12 cellular contexts compared by ENCODE assay signal in the genomic region with DNA sequence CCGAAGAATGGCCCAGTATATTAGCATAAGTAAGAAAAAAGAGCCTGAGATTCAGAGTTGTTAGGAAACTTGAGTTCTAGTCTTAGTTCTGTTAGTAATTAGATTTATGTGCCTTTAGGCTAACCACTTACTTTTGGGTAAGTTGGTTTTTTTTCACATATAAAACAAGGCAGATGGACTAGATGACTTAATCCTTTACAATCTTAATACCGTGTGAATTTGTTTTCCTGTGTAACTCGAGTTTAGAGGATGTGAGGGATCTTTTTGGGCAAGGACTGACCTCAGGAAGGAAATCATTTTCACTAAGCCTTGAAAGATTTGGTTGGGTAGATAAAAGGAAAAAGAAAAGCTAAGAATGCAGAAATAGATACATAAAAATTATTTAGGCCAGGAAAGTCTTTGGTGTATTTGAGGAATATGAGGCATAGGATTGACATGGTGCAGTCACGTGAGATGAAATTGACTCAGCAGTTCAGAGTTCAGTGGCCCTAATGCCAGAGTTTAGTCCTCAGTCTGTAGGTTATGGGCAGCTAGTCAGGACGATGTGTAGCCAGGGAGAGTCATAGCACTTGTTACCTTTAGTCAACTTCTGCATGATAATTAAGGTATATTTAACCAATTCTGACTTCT. TPM values are rescaled to one million over a fixed set of nuclear protein-coding genes. Genes with fewer than 3 reads are reported as not detected.
A peak's percentile ranks its signal among the peaks of the same experiment; 100 is the strongest.
DNase-seq lines count a peak whose midpoint lies in the region; ATAC-seq and TF ChIP-seq lines count a peak whose summit lies in the region.
"Had no signal": no experiment of that assay in that cellular context is flagged by ENCODE, and none has a peak within 500 bp of the region (broad histone marks: within the 10 kb centered on the region; RNA-seq: fewer than 3 reads in every experiment).

No MANE protein-coding gene starts in this region.

- H3K27me3 ChIP-seq in left ventricle myocardium inferior (ENCODE audit: low read depth) (no peaks in the 10 kb centered on the region), layer of hippocampus (ENCODE audit: control insufficient read depth, insufficient read depth, low read length) (no peaks in the 10 kb centered on the region), tibial nerve (no peaks in the 10 kb centered on the region)
- H3K27me3 ChIP-seq: BE2C had no signal

- TF ChIP-seq CTCF in left ventricle myocardium inferior (IDR thresholded peaks at IDR 0.05; ENCODE audit: borderline replicate concordance): no peak
- no peak for TF ChIP-seq CTCF in tibial nerve (IDR thresholded peaks at IDR 0.05)
- TF ChIP-seq CTCF in GM20000 (IDR thresholded peaks at IDR 0.05; ENCODE audit: extremely low read depth, missing control alignments): no peak
- no peak for TF ChIP-seq CTCF in glutamatergic neuron (IDR thresholded peaks at IDR 0.05; ENCODE audit: partially characterized antibody, unreplicated experiment)

- no peak overlapping the region for H3K4me3 ChIP-seq in left ventricle myocardium inferior
- no peak overlapping the region for H3K4me3 ChIP-seq in tibial nerve

- H3K27ac ChIP-seq in left ventricle myocardium inferior (replicated peaks) (peak overlapping the region; percentile 27), layer of hippocampus (ENCODE audit: low read depth, low read length) (peak overlapping the region; percentile 86), tibial nerve (peak overlapping the region; percentile 74 to 96 (median 83))

- H3K4me1 ChIP-seq in left ventricle myocardium inferior (peaks cover 63% of the 10 kb centered on the region), tibial nerve (peaks cover 0 to 67% (median 29%) of the 10 kb centered on the region in 4 donors)

- H3K36me3 Mint-ChIP-seq in activated naive CD8-positive, alpha-beta T cell treated with anti-CD3 and anti-CD28 coated beads, Interleukin-2, amount 50 U/mL, for 24 hours (ENCODE audit: low read depth): peaks cover 15% of the 10 kb centered on the region
- H3K36me3 Mint-ChIP-seq in glutamatergic neuron (ENCODE audit: unreplicated experiment): no peaks in the 10 kb centered on the region

- ATAC-seq in activated naive CD8-positive, alpha-beta T cell treated with anti-CD3 and anti-CD28 coated beads, Interleukin-2, amount 50 U/mL, for 24 hours: no peak

- no peaks in the 10 kb centered on the region for H3K9me3 Mint-ChIP-seq in activated naive CD8-positive, alpha-beta T cell treated with anti-CD3 and anti-CD28 coated beads, Interleukin-2, amount 50 U/mL, for 24 hours
- H3K9me3 Mint-ChIP-seq in glutamatergic neuron (ENCODE audit: unreplicated experiment): peaks cover 6% of the 10 kb centered on the region

- TF ChIP-seq EP300 in tibial nerve (IDR thresholded peaks at IDR 0.05): no peak

- H3K4me3 Mint-ChIP-seq in activated naive CD8-positive, alpha-beta T cell treated with anti-CD3 and anti-CD28 coated beads, Interleukin-2, amount 50 U/mL, for 24 hours: no peak overlapping the region
- no peak overlapping the region for H3K4me3 Mint-ChIP-seq in glutamatergic neuron (ENCODE audit: unreplicated experiment)

- peaks cover 58% of the 10 kb centered on the region for H3K4me1 Mint-ChIP-seq in activated naive CD8-positive, alpha-beta T cell treated with anti-CD3 and anti-CD28 coated beads, Interleukin-2, amount 50 U/mL, for 24 hours
- H3K4me1 Mint-ChIP-seq in glutamatergic neuron (ENCODE audit: low read depth, unreplicated experiment): peaks cover 30% of the 10 kb centered on the region

- intact Hi-C loops in left ventricle myocardium inferior (cut with micrococcal nuclease) (no loop called here), cardiac septum (cut with DNase I) (no loop called here)

- H3K9me3 ChIP-seq in left ventricle myocardium inferior (replicated peaks): no peaks in the 10 kb centered on the region
- H3K9me3 ChIP-seq in tibial nerve: no peaks in the 10 kb centered on the region
- H3K9me3 ChIP-seq: BE2C had no signal

- H3K36me3 ChIP-seq in left ventricle myocardium inferior: no peaks in the 10 kb centered on the region
- H3K36me3 ChIP-seq in tibial nerve: peaks cover 0 to under 1% (median 0%) of the 10 kb centered on the region in 3 donors

- no peak for TF ChIP-seq POLR2A in tibial nerve (IDR thresholded peaks at IDR 0.05)

- 48 to 57% methylated on average over 5 of the region's 5 CpGs for WGBS in tibial nerve, 2 donors

- H3K27me3 Mint-ChIP-seq in activated naive CD8-positive, alpha-beta T cell treated with anti-CD3 and anti-CD28 coated beads, Interleukin-2, amount 50 U/mL, for 24 hours: no peaks in the 10 kb centered on the region
- no peaks in the 10 kb centered on the region for H3K27me3 Mint-ChIP-seq in glutamatergic neuron (ENCODE audit: unreplicated experiment)

- DNase-seq in left ventricle myocardium inferior (no peak), cardiac septum (ENCODE audit: low spot score) (no peak), tibial nerve (ENCODE audit: low spot score in 2 of 2) (no peak), GM20000 (ENCODE audit: low spot score) (no peak), glutamatergic neuron (no peak)
- DNase-seq in activated naive CD8-positive, alpha-beta T cell treated with anti-CD3 and anti-CD28 coated beads, Interleukin-2, amount 50 U/mL, for 24 hours: no peak
- no peak for DNase-seq in stimulated activated CD4-positive, alpha-beta T cell treated with anti-CD3 and anti-CD28 coated beads, Interleukin-4, amount 100 ng/mL, for 4 hours
- DNase-seq: activated effector memory CD4-positive, alpha-beta T cell treated with anti-CD3 and anti-CD28 coated beads, Interleukin-2, amount 50 U/mL, for 16 hours; BE2C; foreskin melanocyte; SHP77 treated with DMSO at 0.1 percent for 48 hours had no signal

- peak overlapping the region; percentile 62 for H3K27ac Mint-ChIP-seq in activated naive CD8-positive, alpha-beta T cell treated with anti-CD3 and anti-CD28 coated beads, Interleukin-2, amount 50 U/mL, for 24 hours
- H3K27ac Mint-ChIP-seq in glutamatergic neuron (ENCODE audit: unreplicated experiment): no peak overlapping the region

RNA-seq across cellular contexts. Expression of gene PAK2, which starts 34.6 kb away (rescaled TPM):
- total RNA-seq in left ventricle myocardium inferior (45.7 TPM), cardiac septum (43.3 TPM), tibial nerve (10 to 100 TPM; 43.3 to 75.6 (median 49.8) TPM), glutamatergic neuron (ENCODE audit: unreplicated experiment) (128 TPM)

Comparison
In these comparisons a context has a peak if more than half of its experiments do, and no peak if none do; other contexts are left out.
1. H3K27ac ChIP-seq: peak in every context shown above with its lines; median percentile 86 in layer of hippocampus; 83 in tibial nerve; 27 in left ventricle myocardium inferior.